ENCODE assay signal across 2 cellular contexts in the genomic region with DNA sequence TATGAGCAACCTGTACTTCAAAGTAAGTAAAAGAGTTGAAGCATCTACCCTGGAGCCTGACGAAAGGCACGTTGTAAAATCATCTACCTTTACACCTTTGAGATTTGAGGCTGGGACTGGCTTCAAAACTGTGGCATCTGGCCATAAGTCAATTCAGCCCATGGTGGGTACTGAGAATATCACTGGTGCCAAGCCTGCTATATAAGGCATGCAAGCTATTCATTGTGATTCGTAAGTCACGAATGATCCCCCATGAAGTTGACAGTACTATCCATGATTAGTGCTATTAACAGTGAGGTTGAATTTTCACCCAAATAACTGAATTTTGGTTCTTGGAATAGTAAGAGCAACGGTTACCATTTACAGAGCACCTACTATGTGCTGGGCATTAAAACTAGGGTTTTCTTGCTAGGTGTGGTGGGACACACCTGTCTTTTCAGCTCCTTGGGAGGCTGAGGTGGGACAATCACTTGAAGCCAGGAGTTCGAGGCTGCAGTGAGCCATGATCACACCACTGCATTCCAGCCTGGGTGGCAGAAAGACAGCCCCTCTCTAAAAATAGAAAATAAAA.
TF ChIP-seq lines count a peak whose summit lies in the region.

No MANE protein-coding gene starts in this region.

TF ChIP-seq in HepG2, 621 proteins besides CTCF, POLR2A, EP300 and RAD21:
- TF ChIP-seq ZKSCAN1 (IDR thresholded peaks at IDR 0.05; ENCODE audit: low read length) (peak; percentile 67), PRPF4 (IDR thresholded peaks at IDR 0.05; ENCODE audit: low read depth, low read length, poor library complexity, severe bottlenecking) (no peak), KAT7 (CRISPR knock-in tag; IDR thresholded peaks at IDR 0.05; ENCODE audit: borderline replicate concordance) (no peak), SKIL (CRISPR knock-in tag; IDR thresholded peaks at IDR 0.05; ENCODE audit: borderline replicate concordance) (no peak), ZNF773 (CRISPR knock-in tag; IDR thresholded peaks at IDR 0.05; ENCODE audit: borderline replicate concordance) (no peak), KLF16 (CRISPR knock-in tag; IDR thresholded peaks at IDR 0.05) (0 out of 4 replicates have a peak, but pooled peaks of 1 of the 2 experiments have one; percentile 8)
- TF ChIP-seq, protein P1, sequence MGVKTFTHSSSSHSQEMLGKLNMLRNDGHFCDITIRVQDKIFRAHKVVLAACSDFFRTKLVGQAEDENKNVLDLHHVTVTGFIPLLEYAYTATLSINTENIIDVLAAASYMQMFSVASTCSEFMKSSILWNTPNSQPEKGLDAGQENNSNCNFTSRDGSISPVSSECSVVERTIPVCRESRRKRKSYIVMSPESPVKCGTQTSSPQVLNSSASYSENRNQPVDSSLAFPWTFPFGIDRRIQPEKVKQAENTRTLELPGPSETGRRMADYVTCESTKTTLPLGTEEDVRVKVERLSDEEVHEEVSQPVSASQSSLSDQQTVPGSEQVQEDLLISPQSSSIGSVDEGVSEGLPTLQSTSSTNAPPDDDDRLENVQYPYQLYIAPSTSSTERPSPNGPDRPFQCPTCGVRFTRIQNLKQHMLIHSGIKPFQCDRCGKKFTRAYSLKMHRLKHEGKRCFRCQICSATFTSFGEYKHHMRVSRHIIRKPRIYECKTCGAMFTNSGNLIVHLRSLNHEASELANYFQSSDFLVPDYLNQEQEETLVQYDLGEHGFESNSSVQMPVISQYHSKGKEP (CRISPR knock-in tag; IDR thresholded peaks at IDR 0.05): no peak

TF ChIP-seq in K562, 482 proteins besides CTCF, POLR2A, EP300 and RAD21:
- TF ChIP-seq ZKSCAN1 (IDR thresholded peaks at IDR 0.05; ENCODE audit: low read depth, low read length) (peak; percentile 80), MTA2 (IDR thresholded peaks at IDR 0.05; ENCODE audit: low read depth) (no peak)
